ENCODE assay signal across 9 cellular contexts in genomic region chr5:59351076-59351794, GRCh38.
A peak's percentile ranks its signal among the peaks of the same experiment; 100 is the strongest.
DNase-seq lines count a peak whose midpoint lies in the region; ATAC-seq and TF ChIP-seq lines count a peak whose summit lies in the region.
"Had no signal": no experiment of that assay in that cellular context is flagged by ENCODE, and none has a peak within 500 bp of the region (broad histone marks: within the 10 kb centered on the region; RNA-seq: fewer than 3 reads in every experiment).

No MANE protein-coding gene starts in this region.

- H3K4ac ChIP-seq in IMR-90 (ENCODE audit: low read depth, low read length) = no peak overlapping the region

- no peak overlapping the region for H4K91ac ChIP-seq in IMR-90 (ENCODE audit: insufficient read depth, low read depth, low read length)

- H3K56ac ChIP-seq in IMR-90 (ENCODE audit: extremely low read depth, insufficient read depth, low read length) = no peak overlapping the region

- H2AFZ ChIP-seq in IMR-90 (replicated peaks; ENCODE audit: low read length, poor library complexity) = no peak overlapping the region

- H2BK120ac ChIP-seq in IMR-90 (ENCODE audit: low read depth, low read length) = no peak overlapping the region

- CTCF ChIA-PET in IMR-90 (lab: Yijun Ruan, JAX) = interaction anchor here (0.8 kb wide), 1 partner anchor 17 kb away, joined by 3 read pairs; no protein-coding TSS in a partner anchor

- no peak overlapping the region for H4K5ac ChIP-seq in IMR-90 (ENCODE audit: low read depth, low read length)

- no peak overlapping the region for H2AK9ac ChIP-seq in IMR-90 (replicated peaks; ENCODE audit: low read depth, low read length, poor library complexity)

- no peaks in the 10 kb centered on the region for H3K9me3 ChIP-seq in IMR-90 (ENCODE audit: control insufficient read depth, insufficient read depth, low read length)
- no peaks in the 10 kb centered on the region for H3K9me3 ChIP-seq in right atrium auricular region

- no peak overlapping the region for H2BK15ac ChIP-seq in IMR-90 (ENCODE audit: low read depth, low read length)

- intact Hi-C loops in IMR-90 (cut with micrococcal nuclease) (no loop called here), sciatic nerve (cut with DNase I) (no loop called here), posterior cingulate gyrus (cut with DNase I) (no loop called here)

- no peak for TF ChIP-seq POLR2A in IMR-90 (IDR thresholded peaks at IDR 0.05; ENCODE audit: low read depth, low read length)

- no peak overlapping the region for H3K27ac ChIP-seq in IMR-90 (ENCODE audit: insufficient read depth, low read length)
- peak overlapping the region; percentile 28 to 57 for H3K27ac ChIP-seq in right atrium auricular region

- no peaks in the 10 kb centered on the region for H3K36me3 ChIP-seq in IMR-90 (ENCODE audit: control insufficient read depth, insufficient read depth, low read length)
- H3K36me3 ChIP-seq in right atrium auricular region = no peaks in the 10 kb centered on the region
- no peaks in the 10 kb centered on the region for H3K36me3 ChIP-seq in H7 (replicated peaks; ENCODE audit: control insufficient read depth, insufficient read depth, low read length)

- H3K18ac ChIP-seq in IMR-90 (ENCODE audit: low read depth, low read length) = no peak overlapping the region

- no peak overlapping the region for H2BK5ac ChIP-seq in IMR-90 (ENCODE audit: low read depth, low read length, poor library complexity, severe bottlenecking)

- BruUV-seq in IMR-90 (replicated peaks; lab: Mats Ljungman, UMichigan) = no TSS peak

- no peaks in the 10 kb centered on the region for H4K20me1 ChIP-seq in IMR-90 (ENCODE audit: insufficient read depth, low read length)

- WGBS in IMR-90 (ENCODE audit: extremely low coverage in 2 of 2, insufficient read length in 1 of 2), 2 experiments = no CpG with 5 or more reads among the region's 4 CpGs

- TF ChIP-seq RAD21 in IMR-90 (IDR thresholded peaks at IDR 0.05; ENCODE audit: low read length) = no peak

- POLR2A ChIA-PET in IMR-90 (lab: Charles Lee; ENCODE audit: unreplicated experiment) = no interaction called here

- H3K14ac ChIP-seq in IMR-90 (replicated peaks; ENCODE audit: low read depth, low read length) = no peak overlapping the region

- H3K23ac ChIP-seq in IMR-90 (ENCODE audit: low read depth, low read length) = no peak overlapping the region

- H3K4me2 ChIP-seq in IMR-90 (ENCODE audit: low read depth, low read length) = no peak overlapping the region

- TF ChIP-seq CTCF in IMR-90 (conservative IDR thresholded peaks at IDR 0.05; ENCODE audit: low read depth, low read length) (no peak), right atrium auricular region (IDR thresholded peaks at IDR 0.05) (peak in 1 of 2 donors; percentile 59)

- H3K4me1 ChIP-seq in IMR-90 (ENCODE audit: control insufficient read depth, insufficient read depth, low read length) (no peaks in the 10 kb centered on the region), right atrium auricular region (peaks cover 0 to 11% of the 10 kb centered on the region in 2 donors)

- H3K9me1 ChIP-seq in IMR-90 (ENCODE audit: insufficient read depth, low read length) = no peaks in the 10 kb centered on the region

- no peak overlapping the region for H2AK5ac ChIP-seq in IMR-90 (ENCODE audit: low read depth, low read length)

- H3K4me3 ChIP-seq in IMR-90 (ENCODE audit: insufficient read depth, low read depth, low read length) (no peak overlapping the region), right atrium auricular region (no peak overlapping the region), H7 (ENCODE audit: insufficient read depth, low read depth, low read length) (no peak overlapping the region)

- no peak overlapping the region for H2BK20ac ChIP-seq in IMR-90 (ENCODE audit: low read depth, low read length)

- no peak overlapping the region for H4K8ac ChIP-seq in IMR-90 (ENCODE audit: low read depth in 2 of 2, low read length in 2 of 2)

- H3K27me3 ChIP-seq in IMR-90 (ENCODE audit: control insufficient read depth, insufficient read depth, low read length) = no peaks in the 10 kb centered on the region
- H3K27me3 ChIP-seq in right atrium auricular region = no peaks in the 10 kb centered on the region
- H3K27me3 ChIP-seq in H7 (ENCODE audit: control insufficient read depth, insufficient read depth, low read length) = no peaks in the 10 kb centered on the region

- ATAC-seq in IMR-90 (ENCODE audit: low read depth) (no peak), sciatic nerve (peak; percentile 97), GM18873 (IDR thresholded peaks at IDR 0.05; ENCODE audit: low FRiP score, unreplicated experiment) (no peak)

- in situ Hi-C loops in IMR-90 (cut with MboI; ENCODE audit: low sequenced_read_pairs) = loop anchor here (25.0 kb wide), 1 partner anchor 464 kb away; no protein-coding TSS in a partner anchor

- no peak overlapping the region for H3K9ac ChIP-seq in IMR-90 (ENCODE audit: low read depth, low read length)

- H3K79me1 ChIP-seq in IMR-90 (ENCODE audit: low read depth in 1 of 2, low read length in 2 of 2) = no peaks in the 10 kb centered on the region

- dilution Hi-C loops in IMR-90 (cut with HindIII; ENCODE audit: low sequenced_read_pairs, unreplicated experiment) = loop anchor here (25.0 kb wide), 1 partner anchor 164 kb away; no protein-coding TSS in a partner anchor

- DNase-seq in IMR-90 (peak; percentile 29), cerebellar nuclear complex (lab: John Stamatoyannopoulos, UW) (peak; percentile 2 to 44), right atrium auricular region (ENCODE audit: low spot score) (no peak), sciatic nerve (ENCODE audit: low spot score) (no peak), H7 (no peak), posterior cingulate gyrus (no peak), GM03348 (ENCODE audit: low spot score) (no peak)
- DNase-seq: trophoblast cell had no signal

TF ChIP-seq in IMR-90, 13 proteins besides CTCF, POLR2A, EP300 and RAD21:
- TF ChIP-seq BHLHE40 (IDR thresholded peaks at IDR 0.05; ENCODE audit: low read depth, low read length) (no peak), MAZ (IDR thresholded peaks at IDR 0.05; ENCODE audit: borderline replicate concordance, low read depth, low read length) (no peak), MAFK (IDR thresholded peaks at IDR 0.05; ENCODE audit: low read depth, low read length) (no peak), SMC3 (IDR thresholded peaks at IDR 0.05; ENCODE audit: low read depth, low read length) (no peak), MXI1 (IDR thresholded peaks at IDR 0.05; ENCODE audit: borderline replicate concordance, low read depth, low read length) (no peak), NFE2L2 (IDR thresholded peaks at IDR 0.05; ENCODE audit: low read depth, low read length) (no peak), CHD1 (IDR thresholded peaks at IDR 0.05; ENCODE audit: low read depth, low read length) (no peak), CEBPB (IDR thresholded peaks at IDR 0.05; ENCODE audit: low read depth, low read length) (no peak), FOS (IDR thresholded peaks at IDR 0.05; ENCODE audit: low read depth, low read length) (no peak), RCOR1 (IDR thresholded peaks at IDR 0.05; ENCODE audit: insufficient replicate concordance, low read length) (no peak), RFX5 (IDR thresholded peaks at IDR 0.05; ENCODE audit: low read depth, low read length) (no peak)
- TF ChIP-seq, protein P1, sequence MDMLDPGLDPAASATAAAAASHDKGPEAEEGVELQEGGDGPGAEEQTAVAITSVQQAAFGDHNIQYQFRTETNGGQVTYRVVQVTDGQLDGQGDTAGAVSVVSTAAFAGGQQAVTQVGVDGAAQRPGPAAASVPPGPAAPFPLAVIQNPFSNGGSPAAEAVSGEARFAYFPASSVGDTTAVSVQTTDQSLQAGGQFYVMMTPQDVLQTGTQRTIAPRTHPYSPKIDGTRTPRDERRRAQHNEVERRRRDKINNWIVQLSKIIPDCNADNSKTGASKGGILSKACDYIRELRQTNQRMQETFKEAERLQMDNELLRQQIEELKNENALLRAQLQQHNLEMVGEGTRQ (IDR thresholded peaks at IDR 0.05; ENCODE audit: low read depth, low read length) = no peak
- TF ChIP-seq, protein P2, sequence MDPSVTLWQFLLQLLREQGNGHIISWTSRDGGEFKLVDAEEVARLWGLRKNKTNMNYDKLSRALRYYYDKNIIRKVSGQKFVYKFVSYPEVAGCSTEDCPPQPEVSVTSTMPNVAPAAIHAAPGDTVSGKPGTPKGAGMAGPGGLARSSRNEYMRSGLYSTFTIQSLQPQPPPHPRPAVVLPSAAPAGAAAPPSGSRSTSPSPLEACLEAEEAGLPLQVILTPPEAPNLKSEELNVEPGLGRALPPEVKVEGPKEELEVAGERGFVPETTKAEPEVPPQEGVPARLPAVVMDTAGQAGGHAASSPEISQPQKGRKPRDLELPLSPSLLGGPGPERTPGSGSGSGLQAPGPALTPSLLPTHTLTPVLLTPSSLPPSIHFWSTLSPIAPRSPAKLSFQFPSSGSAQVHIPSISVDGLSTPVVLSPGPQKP (IDR thresholded peaks at IDR 0.05; ENCODE audit: borderline replicate concordance, low read depth, low read length) = no peak

Comparison
In these comparisons a context has a peak if more than half of its experiments do, and no peak if none do; other contexts are left out.
1. DNase-seq: peak in IMR-90 (single experiment) and cerebellar nuclear complex (2 of 2); none in right atrium auricular region (single experiment), sciatic nerve (single experiment), H7 (single experiment), posterior cingulate gyrus (0 of 10) and GM03348 (single experiment).